Comparison of ENCODE assay signal across 1 cellular context in the genomic region with DNA sequence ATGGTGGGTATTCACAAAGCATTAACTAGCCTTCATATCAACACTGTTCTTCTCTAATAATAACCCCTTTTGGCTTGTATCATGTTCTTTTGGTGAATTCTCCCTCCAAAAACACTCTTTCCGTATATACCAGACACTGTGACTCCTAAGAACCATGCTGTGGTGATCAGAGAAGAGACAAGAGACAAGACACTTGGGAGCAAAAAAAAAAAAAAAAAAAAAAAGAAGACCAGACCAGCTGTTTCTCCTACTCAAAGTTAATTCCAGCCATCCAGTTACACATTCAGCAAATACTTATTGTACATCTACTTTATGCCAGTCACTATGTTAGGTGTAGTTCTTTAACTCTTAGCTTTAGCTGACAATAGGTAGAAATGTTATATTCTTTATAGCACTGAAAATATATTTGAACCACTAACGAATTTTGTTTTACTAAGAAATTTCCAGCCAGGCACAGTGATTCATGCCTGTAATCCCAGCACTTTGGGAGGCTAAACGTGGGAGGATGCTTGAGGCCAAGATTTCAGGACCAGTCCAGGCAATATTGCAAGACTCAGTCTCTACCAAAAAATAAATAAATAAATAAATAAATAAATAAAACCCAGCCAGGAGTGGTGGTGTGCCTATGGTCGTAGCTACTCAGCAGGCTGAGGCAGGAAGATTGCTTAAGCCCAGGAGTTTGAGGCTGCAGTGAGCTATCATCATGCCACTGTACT.
TF ChIP-seq lines count a peak whose summit lies in the region.

No MANE protein-coding gene starts in this region.

TF ChIP-seq in GM23338, 12 proteins besides CTCF, POLR2A, EP300 and RAD21 (continued from another document):
- TF ChIP-seq, protein P1, sequence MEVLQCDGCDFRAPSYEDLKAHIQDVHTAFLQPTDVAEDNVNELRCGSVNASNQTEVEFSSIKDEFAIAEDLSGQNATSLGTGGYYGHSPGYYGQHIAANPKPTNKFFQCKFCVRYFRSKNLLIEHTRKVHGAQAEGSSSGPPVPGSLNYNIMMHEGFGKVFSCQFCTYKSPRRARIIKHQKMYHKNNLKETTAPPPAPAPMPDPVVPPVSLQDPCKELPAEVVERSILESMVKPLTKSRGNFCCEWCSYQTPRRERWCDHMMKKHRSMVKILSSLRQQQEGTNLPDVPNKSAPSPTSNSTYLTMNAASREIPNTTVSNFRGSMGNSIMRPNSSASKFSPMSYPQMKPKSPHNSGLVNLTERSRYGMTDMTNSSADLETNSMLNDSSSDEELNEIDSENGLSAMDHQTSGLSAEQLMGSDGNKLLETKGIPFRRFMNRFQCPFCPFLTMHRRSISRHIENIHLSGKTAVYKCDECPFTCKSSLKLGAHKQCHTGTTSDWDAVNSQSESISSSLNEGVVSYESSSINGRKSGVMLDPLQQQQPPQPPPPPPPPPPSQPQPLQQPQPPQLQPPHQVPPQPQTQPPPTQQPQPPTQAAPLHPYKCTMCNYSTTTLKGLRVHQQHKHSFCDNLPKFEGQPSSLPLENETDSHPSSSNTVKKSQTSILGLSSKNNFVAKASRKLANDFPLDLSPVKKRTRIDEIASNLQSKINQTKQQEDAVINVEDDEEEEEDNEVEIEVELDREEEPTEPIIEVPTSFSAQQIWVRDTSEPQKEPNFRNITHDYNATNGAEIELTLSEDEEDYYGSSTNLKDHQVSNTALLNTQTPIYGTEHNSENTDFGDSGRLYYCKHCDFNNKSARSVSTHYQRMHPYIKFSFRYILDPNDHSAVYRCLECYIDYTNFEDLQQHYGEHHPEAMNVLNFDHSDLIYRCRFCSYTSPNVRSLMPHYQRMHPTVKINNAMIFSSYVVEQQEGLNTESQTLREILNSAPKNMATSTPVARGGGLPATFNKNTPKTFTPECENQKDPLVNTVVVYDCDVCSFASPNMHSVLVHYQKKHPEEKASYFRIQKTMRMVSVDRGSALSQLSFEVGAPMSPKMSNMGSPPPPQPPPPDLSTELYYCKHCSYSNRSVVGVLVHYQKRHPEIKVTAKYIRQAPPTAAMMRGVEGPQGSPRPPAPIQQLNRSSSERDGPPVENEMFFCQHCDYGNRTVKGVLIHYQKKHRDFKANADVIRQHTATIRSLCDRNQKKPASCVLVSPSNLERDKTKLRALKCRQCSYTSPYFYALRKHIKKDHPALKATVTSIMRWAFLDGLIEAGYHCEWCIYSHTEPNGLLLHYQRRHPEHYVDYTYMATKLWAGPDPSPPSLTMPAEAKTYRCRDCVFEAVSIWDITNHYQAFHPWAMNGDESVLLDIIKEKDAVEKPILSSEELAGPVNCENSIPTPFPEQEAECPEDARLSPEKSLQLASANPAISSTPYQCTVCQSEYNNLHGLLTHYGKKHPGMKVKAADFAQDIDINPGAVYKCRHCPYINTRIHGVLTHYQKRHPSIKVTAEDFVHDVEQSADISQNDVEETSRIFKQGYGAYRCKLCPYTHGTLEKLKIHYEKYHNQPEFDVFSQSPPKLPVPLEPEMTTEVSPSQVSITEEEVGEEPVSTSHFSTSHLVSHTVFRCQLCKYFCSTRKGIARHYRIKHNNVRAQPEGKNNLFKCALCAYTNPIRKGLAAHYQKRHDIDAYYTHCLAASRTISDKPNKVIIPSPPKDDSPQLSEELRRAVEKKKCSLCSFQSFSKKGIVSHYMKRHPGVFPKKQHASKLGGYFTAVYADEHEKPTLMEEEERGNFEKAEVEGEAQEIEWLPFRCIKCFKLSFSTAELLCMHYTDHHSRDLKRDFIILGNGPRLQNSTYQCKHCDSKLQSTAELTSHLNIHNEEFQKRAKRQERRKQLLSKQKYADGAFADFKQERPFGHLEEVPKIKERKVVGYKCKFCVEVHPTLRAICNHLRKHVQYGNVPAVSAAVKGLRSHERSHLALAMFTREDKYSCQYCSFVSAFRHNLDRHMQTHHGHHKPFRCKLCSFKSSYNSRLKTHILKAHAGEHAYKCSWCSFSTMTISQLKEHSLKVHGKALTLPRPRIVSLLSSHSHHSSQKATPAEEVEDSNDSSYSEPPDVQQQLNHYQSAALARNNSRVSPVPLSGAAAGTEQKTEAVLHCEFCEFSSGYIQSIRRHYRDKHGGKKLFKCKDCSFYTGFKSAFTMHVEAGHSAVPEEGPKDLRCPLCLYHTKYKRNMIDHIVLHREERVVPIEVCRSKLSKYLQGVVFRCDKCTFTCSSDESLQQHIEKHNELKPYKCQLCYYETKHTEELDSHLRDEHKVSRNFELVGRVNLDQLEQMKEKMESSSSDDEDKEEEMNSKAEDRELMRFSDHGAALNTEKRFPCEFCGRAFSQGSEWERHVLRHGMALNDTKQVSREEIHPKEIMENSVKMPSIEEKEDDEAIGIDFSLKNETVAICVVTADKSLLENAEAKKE (CRISPR knock-in tag; IDR thresholded peaks at IDR 0.05): no peak
- TF ChIP-seq NANOG (IDR thresholded peaks at IDR 0.05; ENCODE audit: borderline replicate concordance): no peak
- no peak for TF ChIP-seq ZNF331 (CRISPR knock-in tag; IDR thresholded peaks at IDR 0.05; ENCODE audit: low read depth)
- TF ChIP-seq, protein P2, sequence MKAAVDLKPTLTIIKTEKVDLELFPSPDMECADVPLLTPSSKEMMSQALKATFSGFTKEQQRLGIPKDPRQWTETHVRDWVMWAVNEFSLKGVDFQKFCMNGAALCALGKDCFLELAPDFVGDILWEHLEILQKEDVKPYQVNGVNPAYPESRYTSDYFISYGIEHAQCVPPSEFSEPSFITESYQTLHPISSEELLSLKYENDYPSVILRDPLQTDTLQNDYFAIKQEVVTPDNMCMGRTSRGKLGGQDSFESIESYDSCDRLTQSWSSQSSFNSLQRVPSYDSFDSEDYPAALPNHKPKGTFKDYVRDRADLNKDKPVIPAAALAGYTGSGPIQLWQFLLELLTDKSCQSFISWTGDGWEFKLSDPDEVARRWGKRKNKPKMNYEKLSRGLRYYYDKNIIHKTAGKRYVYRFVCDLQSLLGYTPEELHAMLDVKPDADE (IDR thresholded peaks at IDR 0.05): no peak
- TF ChIP-seq STAT1 (IDR thresholded peaks at IDR 0.05; ENCODE audit: unreplicated experiment): no peak
- TF ChIP-seq JUNB (IDR thresholded peaks at IDR 0.05; ENCODE audit: unreplicated experiment): no peak
- no peak for TF ChIP-seq CREB1 (CRISPR knock-in tag; IDR thresholded peaks at IDR 0.05; ENCODE audit: low read depth)
- no peak for TF ChIP-seq ZNF114 (CRISPR knock-in tag; IDR thresholded peaks at IDR 0.05)
- TF ChIP-seq, protein P3, sequence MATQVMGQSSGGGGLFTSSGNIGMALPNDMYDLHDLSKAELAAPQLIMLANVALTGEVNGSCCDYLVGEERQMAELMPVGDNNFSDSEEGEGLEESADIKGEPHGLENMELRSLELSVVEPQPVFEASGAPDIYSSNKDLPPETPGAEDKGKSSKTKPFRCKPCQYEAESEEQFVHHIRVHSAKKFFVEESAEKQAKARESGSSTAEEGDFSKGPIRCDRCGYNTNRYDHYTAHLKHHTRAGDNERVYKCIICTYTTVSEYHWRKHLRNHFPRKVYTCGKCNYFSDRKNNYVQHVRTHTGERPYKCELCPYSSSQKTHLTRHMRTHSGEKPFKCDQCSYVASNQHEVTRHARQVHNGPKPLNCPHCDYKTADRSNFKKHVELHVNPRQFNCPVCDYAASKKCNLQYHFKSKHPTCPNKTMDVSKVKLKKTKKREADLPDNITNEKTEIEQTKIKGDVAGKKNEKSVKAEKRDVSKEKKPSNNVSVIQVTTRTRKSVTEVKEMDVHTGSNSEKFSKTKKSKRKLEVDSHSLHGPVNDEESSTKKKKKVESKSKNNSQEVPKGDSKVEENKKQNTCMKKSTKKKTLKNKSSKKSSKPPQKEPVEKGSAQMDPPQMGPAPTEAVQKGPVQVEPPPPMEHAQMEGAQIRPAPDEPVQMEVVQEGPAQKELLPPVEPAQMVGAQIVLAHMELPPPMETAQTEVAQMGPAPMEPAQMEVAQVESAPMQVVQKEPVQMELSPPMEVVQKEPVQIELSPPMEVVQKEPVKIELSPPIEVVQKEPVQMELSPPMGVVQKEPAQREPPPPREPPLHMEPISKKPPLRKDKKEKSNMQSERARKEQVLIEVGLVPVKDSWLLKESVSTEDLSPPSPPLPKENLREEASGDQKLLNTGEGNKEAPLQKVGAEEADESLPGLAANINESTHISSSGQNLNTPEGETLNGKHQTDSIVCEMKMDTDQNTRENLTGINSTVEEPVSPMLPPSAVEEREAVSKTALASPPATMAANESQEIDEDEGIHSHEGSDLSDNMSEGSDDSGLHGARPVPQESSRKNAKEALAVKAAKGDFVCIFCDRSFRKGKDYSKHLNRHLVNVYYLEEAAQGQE (IDR thresholded peaks at IDR 0.05; ENCODE audit: unreplicated experiment): no peak
- no peak for TF ChIP-seq EZH2 (IDR thresholded peaks at IDR 0.05; ENCODE audit: low read depth, unreplicated experiment)
